29 cellular contexts compared by ENCODE assay signal in the genomic region with DNA sequence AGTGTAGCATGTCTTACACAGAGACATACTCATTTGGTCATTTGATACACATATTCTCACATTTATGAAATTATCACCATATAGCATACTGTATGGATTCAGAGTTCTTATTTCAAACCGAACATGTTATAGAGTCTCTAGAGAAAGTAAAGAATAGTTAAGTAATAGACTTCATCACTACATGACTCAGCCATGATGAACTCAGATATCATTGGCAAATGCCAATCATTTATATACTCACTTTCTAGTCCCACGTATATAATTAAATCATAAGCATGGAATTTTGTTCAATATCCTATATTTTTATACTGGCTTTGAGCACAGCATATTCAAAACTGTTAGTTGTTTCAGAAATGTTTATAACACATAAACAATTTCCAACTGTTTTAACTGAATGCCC.
A peak's percentile ranks its signal among the peaks of the same experiment; 100 is the strongest.
DNase-seq lines count a peak whose midpoint lies in the region; ATAC-seq, FAIRE-seq and TF ChIP-seq lines count a peak whose summit lies in the region.
"Had no signal": no experiment of that assay in that cellular context is flagged by ENCODE, and none has a peak within 500 bp of the region (broad histone marks: within the 10 kb centered on the region; RNA-seq: fewer than 3 reads in every experiment).

No MANE protein-coding gene starts in this region.

- intact Hi-C loops in pancreas (cut with DNase I) (no loop called here), posterior cingulate gyrus (cut with DNase I) (no loop called here)

- H3K27ac ChIP-seq in pancreas: no peak overlapping the region
- H3K27ac ChIP-seq: BLaER1 had no signal

- no peak for TF ChIP-seq CTCF in bronchial epithelial cell (IDR thresholded peaks at IDR 0.05; ENCODE audit: insufficient read depth, low read length, severe bottlenecking)
- no peak for TF ChIP-seq CTCF in pancreas (IDR thresholded peaks at IDR 0.05)

- peak; percentile 6 for DNase-seq in HS-5 (ENCODE audit: low read depth)
- peak; percentile 30 for DNase-seq in RKO (ENCODE audit: low spot score)
- DNase-seq in bronchial epithelial cell (ENCODE audit: low read depth): peak; percentile 8
- peak; percentile 18 for DNase-seq in putamen (ENCODE audit: low spot score)
- DNase-seq in NCI-H526 treated with DMSO at 0.1 percent for 48 hours (lab: John Stamatoyannopoulos, UW): no peak
- no peak for DNase-seq in NCI-H446 treated with DMSO at 0.1 percent for 48 hours (lab: John Stamatoyannopoulos, UW)
- DNase-seq in pancreas: no peak
- DNase-seq in posterior cingulate gyrus: no peak
- DNase-seq: 8988T; ACHN; BE2C; C1 segment of cervical spinal cord; CD4-positive, alpha-beta memory T cell; CD4-positive, CD25-positive, alpha-beta regulatory T cell; CD8-positive, alpha-beta memory T cell; COR-L47; DMS 273 treated with DMSO at 0.1 percent for 48 hours; DMS153; DMS53; DMS79; DND-41; EL; GF-D8 had no signal

- no peak for ATAC-seq in pancreas
- ATAC-seq: GM12878 had no signal

- H3K4me3 ChIP-seq in bronchial epithelial cell (ENCODE audit: low read depth, low read length) (no peak overlapping the region), pancreas (no peak overlapping the region)
- H3K4me3 ChIP-seq: BLaER1, GM12878 had no signal

- FAIRE-seq in bronchial epithelial cell (lab: Jason Lieb, UNC): no peak
- no peak for FAIRE-seq in pancreas (lab: Jason Lieb, UNC)
- FAIRE-seq: A204.1, G401.6, GM12878, GM12892, GM18507 had no signal

- no peaks in the 10 kb centered on the region for H3K4me1 ChIP-seq in pancreas
- H3K4me1 ChIP-seq: BE2C, BLaER1 had no signal

- WGBS in pancreas, 2 donors: 55 to 84% methylated on average over 2 of the region's 2 CpGs

- H3K27me3 ChIP-seq in bronchial epithelial cell (ENCODE audit: control insufficient read depth, insufficient read depth, low read length): no peaks in the 10 kb centered on the region
- peaks cover 0 to 5% (median 0%) of the 10 kb centered on the region in 4 donors for H3K27me3 ChIP-seq in pancreas
- H3K27me3 ChIP-seq: BE2C, BLaER1 had no signal

- H3K36me3 ChIP-seq in bronchial epithelial cell (ENCODE audit: control insufficient read depth, insufficient read depth, low read length) (no peaks in the 10 kb centered on the region), pancreas (no peaks in the 10 kb centered on the region)
- H3K36me3 ChIP-seq: BE2C, BLaER1 had no signal

- H3K9me3 ChIP-seq in pancreas: no peaks in the 10 kb centered on the region
- H3K9me3 ChIP-seq: BE2C, BLaER1 had no signal

Comparison
In these comparisons a context has a peak if more than half of its experiments do, and no peak if none do; other contexts are left out.
1. DNase-seq: peak in HS-5 (single experiment), RKO (single experiment), bronchial epithelial cell (single experiment) and putamen (single experiment); none in NCI-H526 treated with DMSO at 0.1 percent for 48 hours (single experiment), NCI-H446 treated with DMSO at 0.1 percent for 48 hours (single experiment), pancreas (0 of 6) and posterior cingulate gyrus (0 of 10).